In genomic region chr3:8963137-8963853, GRCh38 we compare ENCODE assay signal across 1 cellular context.
A peak's percentile ranks its signal among the peaks of the same experiment; 100 is the strongest.
TF ChIP-seq lines count a peak whose summit lies in the region.

A gene with protein sequence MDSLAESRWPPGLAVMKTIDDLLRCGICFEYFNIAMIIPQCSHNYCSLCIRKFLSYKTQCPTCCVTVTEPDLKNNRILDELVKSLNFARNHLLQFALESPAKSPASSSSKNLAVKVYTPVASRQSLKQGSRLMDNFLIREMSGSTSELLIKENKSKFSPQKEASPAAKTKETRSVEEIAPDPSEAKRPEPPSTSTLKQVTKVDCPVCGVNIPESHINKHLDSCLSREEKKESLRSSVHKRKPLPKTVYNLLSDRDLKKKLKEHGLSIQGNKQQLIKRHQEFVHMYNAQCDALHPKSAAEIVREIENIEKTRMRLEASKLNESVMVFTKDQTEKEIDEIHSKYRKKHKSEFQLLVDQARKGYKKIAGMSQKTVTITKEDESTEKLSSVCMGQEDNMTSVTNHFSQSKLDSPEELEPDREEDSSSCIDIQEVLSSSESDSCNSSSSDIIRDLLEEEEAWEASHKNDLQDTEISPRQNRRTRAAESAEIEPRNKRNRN (minus strand): TSS chr3:8963472. CDS start chr3:8963385, 87 bp downstream.

TF ChIP-seq in HepG2, 621 proteins besides CTCF, POLR2A, EP300 and RAD21 (continued from another document and continues in another):
- TF ChIP-seq MAZ (IDR thresholded peaks at IDR 0.05; ENCODE audit: borderline replicate concordance, low read depth, low read length) (peak; percentile 56; the same call in 1 of the 2 replicates), MAZ (CRISPR knock-in tag; IDR thresholded peaks at IDR 0.05; ENCODE audit: low read depth) (peak; percentile 45; the same call in 1 of the 2 replicates), TCF7L2 (IDR thresholded peaks at IDR 0.05; ENCODE audit: low read depth, low read length) (no peak), FLYWCH1 (CRISPR knock-in tag; IDR thresholded peaks at IDR 0.05) (no peak), ZNF496 (CRISPR knock-in tag; IDR thresholded peaks at IDR 0.05; ENCODE audit: insufficient replicate concordance) (no peak), ZNF546 (CRISPR knock-in tag; conservative IDR thresholded peaks at IDR 0.05) (no peak), ZBTB25 (CRISPR knock-in tag; IDR thresholded peaks at IDR 0.05) (no peak), SATB2 (CRISPR knock-in tag; IDR thresholded peaks at IDR 0.05) (no peak), ZNF557 (CRISPR knock-in tag; IDR thresholded peaks at IDR 0.05) (no peak), KMT2B (CRISPR knock-in tag; IDR thresholded peaks at IDR 0.05) (peak; percentile 97), ZBTB20 (CRISPR knock-in tag; IDR thresholded peaks at IDR 0.05; ENCODE audit: borderline replicate concordance, low read depth) (no peak), IKZF4 (CRISPR knock-in tag; IDR thresholded peaks at IDR 0.05; ENCODE audit: borderline replicate concordance, low read depth, not compliant biosample characterization) (no peak), AGO2 (optimal IDR thresholded peaks at IDR 0.05; ENCODE audit: low read depth, low read length) (peak; percentile 35), CENPX (CRISPR knock-in tag; IDR thresholded peaks at IDR 0.05) (no peak), NKX3-1 (CRISPR knock-in tag; IDR thresholded peaks at IDR 0.05) (no peak), ZNF335 (CRISPR knock-in tag; IDR thresholded peaks at IDR 0.05) (0 out of 2 replicates have a peak, but pooled peaks have one; percentile 45), ZNF124 (CRISPR knock-in tag; IDR thresholded peaks at IDR 0.05) (0 out of 2 replicates have a peak, but pooled peaks have one; percentile 63), GABPB1 (CRISPR knock-in tag; IDR thresholded peaks at IDR 0.05) (peak; percentile 97), HNF4A (CRISPR knock-in tag; IDR thresholded peaks at IDR 0.05) (no peak), ZBTB38 (CRISPR knock-in tag; IDR thresholded peaks at IDR 0.05) (no peak), ZNF572 (CRISPR knock-in tag; IDR thresholded peaks at IDR 0.05) (no peak), TARDBP (CRISPR knock-in tag; IDR thresholded peaks at IDR 0.05) (peak; percentile 90), ZNF577 (CRISPR knock-in tag; IDR thresholded peaks at IDR 0.05; ENCODE audit: borderline replicate concordance, low read depth) (no peak), JUNB (CRISPR knock-in tag; IDR thresholded peaks at IDR 0.05; ENCODE audit: borderline replicate concordance) (no peak), DMAP1 (CRISPR knock-in tag; IDR thresholded peaks at IDR 0.05) (no peak; the same call in 1 of the 2 replicates), MXD3 (CRISPR knock-in tag; IDR thresholded peaks at IDR 0.05) (0 out of 2 replicates have a peak, but pooled peaks have one; percentile 59), ARNT2 (CRISPR knock-in tag; IDR thresholded peaks at IDR 0.05; ENCODE audit: low read depth) (peak; percentile 57; the same call in 1 of the 2 replicates), TFAP4 (IDR thresholded peaks at IDR 0.05; ENCODE audit: borderline replicate concordance, low read depth) (peak; percentile 13; the same call in 1 of the 2 replicates), ZNF382 (CRISPR knock-in tag; IDR thresholded peaks at IDR 0.05; ENCODE audit: borderline replicate concordance) (no peak), ZKSCAN1 (IDR thresholded peaks at IDR 0.05; ENCODE audit: low read length) (peak; percentile 23; the same call in 1 of the 2 replicates), ZNF260 (CRISPR knock-in tag; IDR thresholded peaks at IDR 0.05; ENCODE audit: borderline replicate concordance, low read depth) (no peak), MLLT10 (CRISPR knock-in tag; IDR thresholded peaks at IDR 0.05) (no peak), ZFYVE20 (CRISPR knock-in tag; IDR thresholded peaks at IDR 0.05; ENCODE audit: borderline replicate concordance, low read depth) (no peak), ZFP41 (CRISPR knock-in tag; IDR thresholded peaks at IDR 0.05; ENCODE audit: borderline replicate concordance) (no peak; the same call in 1 of the 2 replicates), ZBTB10 (CRISPR knock-in tag; IDR thresholded peaks at IDR 0.05; ENCODE audit: borderline replicate concordance) (no peak), PHB2 (IDR thresholded peaks at IDR 0.05; ENCODE audit: partially characterized antibody) (no peak), HINFP (CRISPR knock-in tag; IDR thresholded peaks at IDR 0.05; ENCODE audit: low read depth) (no peak), GABPA (IDR thresholded peaks at IDR 0.05; ENCODE audit: low read depth, low read length) (peak; percentile 61), GABPA (CRISPR knock-in tag; IDR thresholded peaks at IDR 0.05; ENCODE audit: low read depth) (peak; percentile 92), ZNF274 (CRISPR knock-in tag; IDR thresholded peaks at IDR 0.05) (no peak), FOXA1 (IDR thresholded peaks at IDR 0.05) (no peak), FOXA1 (CRISPR knock-in tag; IDR thresholded peaks at IDR 0.05) (no peak), E2F1 (CRISPR knock-in tag; IDR thresholded peaks at IDR 0.05) (peak; percentile 94), PHF8 (CRISPR knock-in tag; IDR thresholded peaks at IDR 0.05) (peak; percentile 70), REXO4 (CRISPR knock-in tag; IDR thresholded peaks at IDR 0.05; ENCODE audit: borderline replicate concordance) (no peak), BCL6 (CRISPR knock-in tag; IDR thresholded peaks at IDR 0.05) (peak; percentile 33; the same call in 1 of the 2 replicates), STAT5B (CRISPR knock-in tag; IDR thresholded peaks at IDR 0.05) (no peak), ZNF33A (CRISPR knock-in tag; IDR thresholded peaks at IDR 0.05; ENCODE audit: borderline replicate concordance) (no peak), JARID2 (CRISPR knock-in tag; IDR thresholded peaks at IDR 0.05; ENCODE audit: insufficient replicate concordance) (no peak)
- TF ChIP-seq, protein P1, sequence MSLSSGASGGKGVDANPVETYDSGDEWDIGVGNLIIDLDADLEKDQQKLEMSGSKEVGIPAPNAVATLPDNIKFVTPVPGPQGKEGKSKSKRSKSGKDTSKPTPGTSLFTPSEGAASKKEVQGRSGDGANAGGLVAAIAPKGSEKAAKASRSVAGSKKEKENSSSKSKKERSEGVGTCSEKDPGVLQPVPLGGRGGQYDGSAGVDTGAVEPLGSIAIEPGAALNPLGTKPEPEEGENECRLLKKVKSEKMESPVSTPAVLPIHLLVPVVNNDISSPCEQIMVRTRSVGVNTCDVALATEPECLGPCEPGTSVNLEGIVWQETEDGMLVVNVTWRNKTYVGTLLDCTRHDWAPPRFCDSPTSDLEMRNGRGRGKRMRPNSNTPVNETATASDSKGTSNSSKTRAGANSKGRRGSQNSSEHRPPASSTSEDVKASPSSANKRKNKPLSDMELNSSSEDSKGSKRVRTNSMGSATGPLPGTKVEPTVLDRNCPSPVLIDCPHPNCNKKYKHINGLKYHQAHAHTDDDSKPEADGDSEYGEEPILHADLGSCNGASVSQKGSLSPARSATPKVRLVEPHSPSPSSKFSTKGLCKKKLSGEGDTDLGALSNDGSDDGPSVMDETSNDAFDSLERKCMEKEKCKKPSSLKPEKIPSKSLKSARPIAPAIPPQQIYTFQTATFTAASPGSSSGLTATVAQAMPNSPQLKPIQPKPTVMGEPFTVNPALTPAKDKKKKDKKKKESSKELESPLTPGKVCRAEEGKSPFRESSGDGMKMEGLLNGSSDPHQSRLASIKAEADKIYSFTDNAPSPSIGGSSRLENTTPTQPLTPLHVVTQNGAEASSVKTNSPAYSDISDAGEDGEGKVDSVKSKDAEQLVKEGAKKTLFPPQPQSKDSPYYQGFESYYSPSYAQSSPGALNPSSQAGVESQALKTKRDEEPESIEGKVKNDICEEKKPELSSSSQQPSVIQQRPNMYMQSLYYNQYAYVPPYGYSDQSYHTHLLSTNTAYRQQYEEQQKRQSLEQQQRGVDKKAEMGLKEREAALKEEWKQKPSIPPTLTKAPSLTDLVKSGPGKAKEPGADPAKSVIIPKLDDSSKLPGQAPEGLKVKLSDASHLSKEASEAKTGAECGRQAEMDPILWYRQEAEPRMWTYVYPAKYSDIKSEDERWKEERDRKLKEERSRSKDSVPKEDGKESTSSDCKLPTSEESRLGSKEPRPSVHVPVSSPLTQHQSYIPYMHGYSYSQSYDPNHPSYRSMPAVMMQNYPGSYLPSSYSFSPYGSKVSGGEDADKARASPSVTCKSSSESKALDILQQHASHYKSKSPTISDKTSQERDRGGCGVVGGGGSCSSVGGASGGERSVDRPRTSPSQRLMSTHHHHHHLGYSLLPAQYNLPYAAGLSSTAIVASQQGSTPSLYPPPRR (CRISPR knock-in tag; IDR thresholded peaks at IDR 0.05; ENCODE audit: borderline replicate concordance): no peak; the same call in 1 of the 2 replicates
- TF ChIP-seq, protein P2, sequence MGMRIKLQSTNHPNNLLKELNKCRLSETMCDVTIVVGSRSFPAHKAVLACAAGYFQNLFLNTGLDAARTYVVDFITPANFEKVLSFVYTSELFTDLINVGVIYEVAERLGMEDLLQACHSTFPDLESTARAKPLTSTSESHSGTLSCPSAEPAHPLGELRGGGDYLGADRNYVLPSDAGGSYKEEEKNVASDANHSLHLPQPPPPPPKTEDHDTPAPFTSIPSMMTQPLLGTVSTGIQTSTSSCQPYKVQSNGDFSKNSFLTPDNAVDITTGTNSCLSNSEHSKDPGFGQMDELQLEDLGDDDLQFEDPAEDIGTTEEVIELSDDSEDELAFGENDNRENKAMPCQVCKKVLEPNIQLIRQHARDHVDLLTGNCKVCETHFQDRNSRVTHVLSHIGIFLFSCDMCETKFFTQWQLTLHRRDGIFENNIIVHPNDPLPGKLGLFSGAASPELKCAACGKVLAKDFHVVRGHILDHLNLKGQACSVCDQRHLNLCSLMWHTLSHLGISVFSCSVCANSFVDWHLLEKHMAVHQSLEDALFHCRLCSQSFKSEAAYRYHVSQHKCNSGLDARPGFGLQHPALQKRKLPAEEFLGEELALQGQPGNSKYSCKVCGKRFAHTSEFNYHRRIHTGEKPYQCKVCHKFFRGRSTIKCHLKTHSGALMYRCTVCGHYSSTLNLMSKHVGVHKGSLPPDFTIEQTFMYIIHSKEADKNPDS (CRISPR knock-in tag; IDR thresholded peaks at IDR 0.05): no peak
